In the genomic region with DNA sequence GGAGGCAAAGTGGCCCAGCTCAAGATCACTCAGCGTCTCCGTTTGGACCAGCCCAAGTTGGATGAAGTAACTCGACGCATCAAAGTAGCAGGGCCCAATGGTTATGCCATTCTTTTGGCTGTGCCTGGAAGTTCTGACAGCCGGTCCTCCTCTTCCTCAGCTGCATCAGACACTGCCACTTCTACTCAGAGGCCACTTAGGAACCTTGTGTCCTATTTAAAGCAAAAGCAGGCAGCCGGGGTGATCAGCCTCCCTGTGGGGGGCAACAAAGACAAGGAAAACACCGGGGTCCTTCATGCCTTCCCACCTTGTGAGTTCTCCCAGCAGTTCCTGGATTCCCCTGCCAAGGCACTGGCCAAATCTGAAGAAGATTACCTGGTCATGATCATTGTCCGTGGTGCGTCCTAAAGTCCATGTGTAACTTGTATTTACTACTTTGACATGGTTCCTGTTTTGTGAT, we compare ENCODE assay signal across 12 cellular contexts. TPM values are rescaled to one million over a fixed set of nuclear protein-coding genes. Genes with fewer than 3 reads are reported as not detected.
A peak's percentile ranks its signal among the peaks of the same experiment; 100 is the strongest.
DNase-seq lines count a peak whose midpoint lies in the region; ATAC-seq and TF ChIP-seq lines count a peak whose summit lies in the region.
"Had no signal": no experiment of that assay in that cellular context is flagged by ENCODE, and none has a peak within 500 bp of the region (broad histone marks: within the 10 kb centered on the region; RNA-seq: fewer than 3 reads in every experiment).

No MANE protein-coding gene starts in this region.

- peak; percentile 29 for DNase-seq in neural progenitor cell (ENCODE audit: low spot score)
- no peak for DNase-seq in nephron progenitor cell
- no peak for DNase-seq in GM10266 (ENCODE audit: extremely low spot score)
- DNase-seq in HuH-7.5 (ENCODE audit: low spot score), result no peak
- DNase-seq: hippocampal formation, NCI-H2227 treated with DMSO at 0.1 percent for 48 hours had no signal

- ATAC-seq in HG02884 (IDR thresholded peaks at IDR 0.05; ENCODE audit: unreplicated experiment), result no peak

- H3K27ac ChIP-seq in DOHH2 (ENCODE audit: low read depth, low read length) (no peak overlapping the region), neural progenitor cell (no peak overlapping the region)
- H3K27ac ChIP-seq: adrenal gland had no signal

- peaks cover 8% of the 10 kb centered on the region for H3K36me3 Mint-ChIP-seq in IgD-negative memory B cell
- peaks cover 39% of the 10 kb centered on the region for H3K36me3 Mint-ChIP-seq in dendritic cell treated with granulocyte-macrophage colony-stimulating factor and Interleukin-4, amounts not matched to agents 40 ng/mL and 50 ng/mL, for 4 days (ENCODE audit: low read depth)
- peaks cover 26% of the 10 kb centered on the region for H3K36me3 Mint-ChIP-seq in neural progenitor cell
- H3K36me3 Mint-ChIP-seq in nephron progenitor cell (ENCODE audit: low read depth), result peaks cover 50% of the 10 kb centered on the region

- H3F3A ChIP-seq in DOHH2 (ENCODE audit: control insufficient read depth, insufficient read depth), result peaks cover 7% of the 10 kb centered on the region
- H3F3A ChIP-seq in neural progenitor cell (ENCODE audit: low read depth), result peaks cover 25% of the 10 kb centered on the region

- H3K27me3 ChIP-seq in DOHH2 (ENCODE audit: control insufficient read depth, low read length) (no peaks in the 10 kb centered on the region), neural progenitor cell (no peaks in the 10 kb centered on the region)
- H3K27me3 ChIP-seq: adrenal gland, right atrium auricular region had no signal

- H3K27me3 Mint-ChIP-seq in IgD-negative memory B cell (no peaks in the 10 kb centered on the region), neural progenitor cell (ENCODE audit: insufficient read depth, low read depth) (no peaks in the 10 kb centered on the region), nephron progenitor cell (ENCODE audit: low read depth, poor library complexity) (no peaks in the 10 kb centered on the region)
- no peaks in the 10 kb centered on the region for H3K27me3 Mint-ChIP-seq in dendritic cell treated with granulocyte-macrophage colony-stimulating factor and Interleukin-4, amounts not matched to agents 40 ng/mL and 50 ng/mL, for 4 days

- peak overlapping the region; percentile 91 for H3K4me3 ChIP-seq in DOHH2 (ENCODE audit: low read length)
- H3K4me3 ChIP-seq in neural progenitor cell, result peak overlapping the region; percentile 83

- H3K79me2 ChIP-seq in DOHH2 (ENCODE audit: control insufficient read depth, low read length) (peaks cover 86% of the 10 kb centered on the region), neural progenitor cell (ENCODE audit: low read depth) (peaks cover 79% of the 10 kb centered on the region)

- H3K9me3 ChIP-seq in DOHH2 (ENCODE audit: control insufficient read depth, insufficient read depth, low read length), result no peaks in the 10 kb centered on the region
- H3K9me3 ChIP-seq in neural progenitor cell (ENCODE audit: low read depth), result no peaks in the 10 kb centered on the region
- H3K9me3 ChIP-seq: adrenal gland, right atrium auricular region had no signal

- intact Hi-C loops in dendritic cell treated with granulocyte-macrophage colony-stimulating factor and Interleukin-4, amounts not matched to agents 40 ng/mL and 50 ng/mL, for 4 days (cut with micrococcal nuclease), result no loop called here

- no peak overlapping the region for H2AFZ ChIP-seq in neural progenitor cell (replicated peaks)

- H3K4me1 Mint-ChIP-seq in IgD-negative memory B cell (peaks cover 28 to 62% (median 54%) of the 10 kb centered on the region in 3 donors), neural progenitor cell (peaks cover 68% of the 10 kb centered on the region), nephron progenitor cell (peaks cover 79% of the 10 kb centered on the region)
- peaks cover 61% of the 10 kb centered on the region for H3K4me1 Mint-ChIP-seq in dendritic cell treated with granulocyte-macrophage colony-stimulating factor and Interleukin-4, amounts not matched to agents 40 ng/mL and 50 ng/mL, for 4 days (ENCODE audit: low read depth)

- peak overlapping the region in 3 of 4 donors; percentile 74 to 90 (median 88) for H3K4me3 Mint-ChIP-seq in IgD-negative memory B cell
- peak overlapping the region; percentile 30 for H3K4me3 Mint-ChIP-seq in dendritic cell treated with granulocyte-macrophage colony-stimulating factor and Interleukin-4, amounts not matched to agents 40 ng/mL and 50 ng/mL, for 4 days
- H3K4me3 Mint-ChIP-seq in neural progenitor cell, result no peak overlapping the region
- H3K4me3 Mint-ChIP-seq in nephron progenitor cell, result no peak overlapping the region

- H3K27ac Mint-ChIP-seq in IgD-negative memory B cell (peak overlapping the region in 1 of 3 donors; percentile 75), neural progenitor cell (no peak overlapping the region), nephron progenitor cell (no peak overlapping the region)
- H3K27ac Mint-ChIP-seq in dendritic cell treated with granulocyte-macrophage colony-stimulating factor and Interleukin-4, amounts not matched to agents 40 ng/mL and 50 ng/mL, for 4 days, result no peak overlapping the region

- H3K9ac ChIP-seq in neural progenitor cell, result peak overlapping the region; percentile 55

- H3K4me1 ChIP-seq in DOHH2 (ENCODE audit: control insufficient read depth, low read length) (peaks cover 67% of the 10 kb centered on the region), neural progenitor cell (peaks cover 73% of the 10 kb centered on the region)

- H3K9me3 Mint-ChIP-seq in IgD-negative memory B cell (no peaks in the 10 kb centered on the region), neural progenitor cell (no peaks in the 10 kb centered on the region), nephron progenitor cell (no peaks in the 10 kb centered on the region)
- no peaks in the 10 kb centered on the region for H3K9me3 Mint-ChIP-seq in dendritic cell treated with granulocyte-macrophage colony-stimulating factor and Interleukin-4, amounts not matched to agents 40 ng/mL and 50 ng/mL, for 4 days

- TF ChIP-seq CTCF in DOHH2 (IDR thresholded peaks at IDR 0.05; ENCODE audit: low read depth, low read length, poor library complexity, severe bottlenecking) (no peak), neural progenitor cell (IDR thresholded peaks at IDR 0.05) (no peak), nephron progenitor cell (IDR thresholded peaks at IDR 0.05) (no peak), GM10266 (IDR thresholded peaks at IDR 0.05; ENCODE audit: control insufficient read depth, insufficient read depth, low read depth, missing control alignments) (no peak)

- H4K20me1 ChIP-seq in DOHH2 (ENCODE audit: control insufficient read depth, insufficient read depth, low read depth, low read length) (peaks cover 50% of the 10 kb centered on the region), neural progenitor cell (ENCODE audit: low read depth) (peaks cover 73% of the 10 kb centered on the region)

- no peaks in the 10 kb centered on the region for H3K9me2 ChIP-seq in DOHH2 (replicated peaks; ENCODE audit: control insufficient read depth, low read length)

- H3K4me2 ChIP-seq in DOHH2 (ENCODE audit: low read length) (peak overlapping the region; percentile 74), neural progenitor cell (peak overlapping the region; percentile 86)

- peaks cover 85% of the 10 kb centered on the region for H3K36me3 ChIP-seq in DOHH2 (ENCODE audit: control insufficient read depth, low read length)
- peaks cover 25% of the 10 kb centered on the region for H3K36me3 ChIP-seq in neural progenitor cell

RNA-seq across cellular contexts. Expression of a gene that starts 2.7 kb away (rescaled TPM):
- polyA plus RNA-seq in IgD-negative memory B cell, result 16.9 TPM
- total RNA-seq in neural progenitor cell (ENCODE audit: low replicate concordance), result 66.9 and 83.7 TPM in 2 replicates

RNA-seq across cellular contexts. Expression of a gene that starts 48.9 kb away (rescaled TPM):
- polyA plus RNA-seq in IgD-negative memory B cell, result 3.6 TPM
- 0.28 and 0.56 TPM in 2 replicates for total RNA-seq in neural progenitor cell (ENCODE audit: low replicate concordance)

Comparison
In these comparisons a context has a peak if more than half of its experiments do, and no peak if none do; other contexts are left out.
1. H3K4me3 Mint-ChIP-seq: peak in IgD-negative memory B cell (3 of 4) and dendritic cell treated with granulocyte-macrophage colony-stimulating factor and Interleukin-4, amounts not matched to agents 40 ng/mL and 50 ng/mL, for 4 days (single experiment); none in neural progenitor cell (single experiment) and nephron progenitor cell (single experiment).